11 cellular contexts compared by ENCODE assay signal in genomic region chr2:172431428-172431827, GRCh38. TPM values are rescaled to one million over a fixed set of nuclear protein-coding genes. Genes with fewer than 3 reads are reported as not detected.
A peak's percentile ranks its signal among the peaks of the same experiment; 100 is the strongest.
DNase-seq lines count a peak whose midpoint lies in the region; ATAC-seq and TF ChIP-seq lines count a peak whose summit lies in the region.
"Had no signal": no experiment of that assay in that cellular context is flagged by ENCODE, and none has a peak within 500 bp of the region (broad histone marks: within the 10 kb centered on the region; RNA-seq: fewer than 3 reads in every experiment).

No MANE protein-coding gene starts in this region.

- no peak overlapping the region for H3K9ac ChIP-seq in PC-3 (ENCODE audit: low read length)
- H3K9ac ChIP-seq: KMS-11 had no signal

- no peaks in the 10 kb centered on the region for H3K9me3 ChIP-seq in CD4-positive, alpha-beta T cell (ENCODE audit: control insufficient read depth, low read length)
- no peaks in the 10 kb centered on the region for H3K9me3 ChIP-seq in PC-3 (ENCODE audit: low read length)
- no peaks in the 10 kb centered on the region for H3K9me3 ChIP-seq in left ventricle myocardium inferior (replicated peaks)

- H3K27ac ChIP-seq in CD4-positive, alpha-beta T cell (ENCODE audit: low read depth, low read length) = peak overlapping the region; percentile 5
- H3K27ac ChIP-seq in PC-3 (ENCODE audit: low read length) (0 out of 2 replicates have a peak overlapping the region, but pooled peaks have one; percentile 13), left ventricle myocardium inferior (replicated peaks) (peak overlapping the region; percentile 90), coronary artery (peak overlapping the region in 1 of 2 donors; percentile 4)
- H3K27ac ChIP-seq: KMS-11 had no signal

- intact Hi-C loops in CD4-positive, alpha-beta T cell (cut with DNase I, micrococcal nuclease) = no loop called here
- intact Hi-C loops in PC-3 (cut with micrococcal nuclease) = no loop called here
- intact Hi-C loops in left ventricle myocardium inferior (cut with micrococcal nuclease) = no loop called here

- peak overlapping the region; percentile 93 for H3K4me3 Mint-ChIP-seq in CD4-positive, alpha-beta T cell
- H3K4me3 Mint-ChIP-seq: HFFc6 had no signal

- POLR2A ChIA-PET in CD4-positive, alpha-beta T cell (lab: Charles Lee) = interaction anchor here (0.6 to 22.8 kb wide), 3 partner anchors 9 to 540 kb away, joined by 3 to 482 read pairs (median 104); no protein-coding TSS in a partner anchor
- POLR2A ChIA-PET in PC-3 (lab: Charles Lee; ENCODE audit: unreplicated experiment) = no interaction called here

- no peaks in the 10 kb centered on the region for H3K27me3 Mint-ChIP-seq in CD4-positive, alpha-beta T cell

- H3K9me3 Mint-ChIP-seq in CD4-positive, alpha-beta T cell = no peaks in the 10 kb centered on the region
- H3K9me3 Mint-ChIP-seq: HFFc6 had no signal

- no peak overlapping the region for H2AFZ ChIP-seq in PC-3 (ENCODE audit: low read length)

- H3K27ac Mint-ChIP-seq in CD4-positive, alpha-beta T cell = no peak overlapping the region

- H3K4me1 ChIP-seq in PC-3 (ENCODE audit: insufficient read depth, low read length) = peaks cover 46% of the 10 kb centered on the region
- H3K4me1 ChIP-seq in left ventricle myocardium inferior = peaks cover 96% of the 10 kb centered on the region

- no peak overlapping the region; the same call in 1 of the 2 replicates for H3K4me3 ChIP-seq in PC-3 (ENCODE audit: low read length)
- H3K4me3 ChIP-seq in left ventricle myocardium inferior = peak overlapping the region; percentile 73
- no peak overlapping the region for H3K4me3 ChIP-seq in coronary artery

- no peaks in the 10 kb centered on the region for H3K9me2 ChIP-seq in PC-3 (replicated peaks; ENCODE audit: low read length)

- BruUV-seq in PC-3 (replicated peaks; lab: Mats Ljungman, UMichigan) = no TSS peak

- H3K36me3 Mint-ChIP-seq in CD4-positive, alpha-beta T cell (ENCODE audit: low read depth) = peaks cover 26% of the 10 kb centered on the region

- H3K79me2 ChIP-seq in PC-3 (ENCODE audit: low read length) = peaks cover 90% of the 10 kb centered on the region

- H3K4me2 ChIP-seq in PC-3 (ENCODE audit: low read length) = peak overlapping the region; percentile 89
- H3K4me2 ChIP-seq: KMS-11 had no signal

- CTCF ChIA-PET in CD4-positive, alpha-beta T cell (lab: Charles Lee) = interaction anchor here (0.7 to 14.8 kb wide), 4 partner anchors 9 to 30 kb away, joined by 3 to 282 read pairs (median 34); no protein-coding TSS in a partner anchor
- CTCF ChIA-PET in PC-3 (lab: Charles Lee) = interaction anchor here (0.7 kb wide), 1 partner anchor 10 kb away, joined by 3 read pairs; no protein-coding TSS in a partner anchor

- H3K27me3 ChIP-seq in CD4-positive, alpha-beta T cell (ENCODE audit: control insufficient read depth, insufficient read depth, low read length) = no peaks in the 10 kb centered on the region
- H3K27me3 ChIP-seq in PC-3 (ENCODE audit: low read length) (no peaks in the 10 kb centered on the region), left ventricle myocardium inferior (ENCODE audit: low read depth) (no peaks in the 10 kb centered on the region)

- no peak for ATAC-seq in CD4-positive, alpha-beta T cell (ENCODE audit: poor library complexity)
- ATAC-seq in PC-3 (no peak), HG02884 (IDR thresholded peaks at IDR 0.05; ENCODE audit: unreplicated experiment) (no peak)

- peaks cover 8% of the 10 kb centered on the region for H3K4me1 Mint-ChIP-seq in CD4-positive, alpha-beta T cell (ENCODE audit: low read depth)

- DNase-seq in CD4-positive, alpha-beta T cell = no peak
- DNase-seq in PC-3 = no peak
- peak; percentile 46 for DNase-seq in left ventricle myocardium inferior
- DNase-seq in pons (ENCODE audit: low spot score) = peak; percentile 82
- DNase-seq in coronary artery (ENCODE audit: low spot score) = no peak
- no peak for DNase-seq in DMS114 treated with DMSO at 0.1 percent for 48 hours (lab: John Stamatoyannopoulos, UW; ENCODE audit: unreplicated experiment)
- DNase-seq in GM20000 (ENCODE audit: low spot score) = no peak
- DNase-seq: HFFc6, NCI-H2171 treated with DMSO at 0.1 percent for 48 hours had no signal

- H3K36me3 ChIP-seq in PC-3 (ENCODE audit: low read depth, low read length) (0 out of 2 replicates have a peak, but pooled peaks cover 6% of the 10 kb centered on the region), left ventricle myocardium inferior (no peaks in the 10 kb centered on the region)

- H4K20me1 ChIP-seq in PC-3 (ENCODE audit: low read length) = peaks cover 55% of the 10 kb centered on the region

- no peak for TF ChIP-seq CTCF in CD4-positive, alpha-beta T cell (IDR thresholded peaks at IDR 0.05)
- no peak for TF ChIP-seq CTCF in PC-3 (conservative IDR thresholded peaks at IDR 0.05; ENCODE audit: low read depth, low read length)
- TF ChIP-seq CTCF in left ventricle myocardium inferior (IDR thresholded peaks at IDR 0.05; ENCODE audit: borderline replicate concordance) = no peak
- no peak for TF ChIP-seq CTCF in coronary artery (IDR thresholded peaks at IDR 0.05)
- TF ChIP-seq CTCF in GM20000 (IDR thresholded peaks at IDR 0.05; ENCODE audit: extremely low read depth, missing control alignments) = no peak

- H3F3A ChIP-seq in PC-3 (ENCODE audit: low read length, unreplicated experiment) = no peaks in the 10 kb centered on the region

RNA-seq across cellular contexts. Expression of gene ITGA6, which starts 4.0 kb away (rescaled TPM):
- 10 to 100 TPM; 53.5 to 58.0 TPM for total RNA-seq in CD4-positive, alpha-beta T cell
- total RNA-seq in PC-3 (2014; rRNA removed) = 181 and 204 TPM in 2 replicates
- total RNA-seq in left ventricle myocardium inferior = 42.0 TPM

Comparison
In these comparisons a context has a peak if more than half of its experiments do, and no peak if none do; other contexts are left out.
1. DNase-seq: peak in left ventricle myocardium inferior (single experiment) and pons (single experiment); none in CD4-positive, alpha-beta T cell (0 of 10), PC-3 (single experiment), coronary artery (single experiment), DMS114 treated with DMSO at 0.1 percent for 48 hours (single experiment) and GM20000 (single experiment).